Comparison of ENCODE assay signal across 20 cellular contexts in genomic region chr5:142823176-142823575, GRCh38. TPM values are rescaled to one million over a fixed set of nuclear protein-coding genes. Genes with fewer than 3 reads are reported as not detected.
DNase-seq lines count a peak whose midpoint lies in the region; ATAC-seq and TF ChIP-seq lines count a peak whose summit lies in the region.
"Had no signal": no experiment of that assay in that cellular context is flagged by ENCODE, and none has a peak within 500 bp of the region (broad histone marks: within the 10 kb centered on the region; RNA-seq: fewer than 3 reads in every experiment).

No MANE protein-coding gene starts in this region.

- no peak overlapping the region for H3K4me2 ChIP-seq in GM23338

- H3K4me1 ChIP-seq in GM23338 (ENCODE audit: insufficient read depth) (peaks cover 49% of the 10 kb centered on the region), right lobe of liver (peaks cover 0 to 39% (median 17%) of the 10 kb centered on the region in 4 donors)

- DNase-seq in GM23338 (ENCODE audit: low spot score) (peak; percentile 45), astrocyte of the hippocampus (ENCODE audit: low read depth, low spot score) (peak; percentile 57), right lobe of liver (no peak), glutamatergic neuron (no peak)
- DNase-seq in activated CD8-positive, alpha-beta memory T cell treated with anti-CD3 and anti-CD28 coated beads, Interleukin-2, amount 50 U/mL, for 48 hours: no peak
- DNase-seq in activated CD4-positive, CD25-positive, alpha-beta regulatory T cell (lab: John Stamatoyannopoulos, UW): no peak
- DNase-seq: aorta; BE2C; heart left ventricle; HFFc6; MG63; NCI-H1930; NCI-H82; sigmoid colon; stimulated activated CD4-positive, alpha-beta T cell treated with anti-CD3 and anti-CD28 coated beads, Interleukin-1b, Interleukin-23, amount 100 ng/mL, for 48 hours; T-helper 17 cell had no signal

- H3K4me1 Mint-ChIP-seq in GM23338 (peaks cover 47% of the 10 kb centered on the region), glutamatergic neuron (ENCODE audit: low read depth, unreplicated experiment) (peaks cover 5% of the 10 kb centered on the region)

- H3K9me3 ChIP-seq in right lobe of liver: no peaks in the 10 kb centered on the region
- H3K9me3 ChIP-seq: BE2C, MG63 had no signal

- H3K9me2 ChIP-seq in GM23338 (ENCODE audit: insufficient read depth): peaks cover 8% of the 10 kb centered on the region; the same call in 1 of the 2 replicates

- ATAC-seq in GM23338 (peak; percentile 73), right lobe of liver (peak in 3 of 4 donors; percentile 26 to 56 (median 43))
- ATAC-seq: heart left ventricle, Right ventricle myocardium inferior, T-helper 17 cell had no signal

- H3K36me3 Mint-ChIP-seq in GM23338 (ENCODE audit: low read depth) (no peaks in the 10 kb centered on the region), glutamatergic neuron (ENCODE audit: unreplicated experiment) (no peaks in the 10 kb centered on the region)

- H3K27me3 ChIP-seq in GM23338 (ENCODE audit: insufficient read depth) (no peaks in the 10 kb centered on the region), right lobe of liver (no peaks in the 10 kb centered on the region)
- H3K27me3 ChIP-seq: BE2C, heart left ventricle, MG63, sigmoid colon had no signal

- intact Hi-C loops in right lobe of liver (cut with DNase I): no loop called here

- H2AFZ ChIP-seq in GM23338: no peak overlapping the region

- H3F3A ChIP-seq in GM23338 (replicated peaks; ENCODE audit: low read depth): no peaks in the 10 kb centered on the region

- TF ChIP-seq CTCF in GM23338 (conservative IDR thresholded peaks at IDR 0.05; ENCODE audit: low read depth in 2 of 2): no peak
- TF ChIP-seq CTCF in right lobe of liver (IDR thresholded peaks at IDR 0.05): no peak
- TF ChIP-seq CTCF in glutamatergic neuron (IDR thresholded peaks at IDR 0.05; ENCODE audit: partially characterized antibody, unreplicated experiment): no peak

- H3K27ac Mint-ChIP-seq in GM23338 (no peak overlapping the region), glutamatergic neuron (ENCODE audit: unreplicated experiment) (no peak overlapping the region)
- H3K27ac Mint-ChIP-seq: HFFc6, memory B cell, T-helper 17 cell had no signal

- 16% methylated on average over 3 of the region's 3 CpGs for WGBS in right lobe of liver (ENCODE audit: insufficient coverage, low coverage, low lambda C conversion rate, missing lambda C conversion rate)

- no peak for TF ChIP-seq EP300 in Ishikawa (IDR thresholded peaks at IDR 0.05; ENCODE audit: borderline replicate concordance)

- H3K79me2 ChIP-seq in GM23338 (replicated peaks; ENCODE audit: insufficient read depth): peaks cover 17% of the 10 kb centered on the region; the same call in 1 of the 2 replicates

- no peak for TF ChIP-seq POLR2A in right lobe of liver (IDR thresholded peaks at IDR 0.05)

- H3K27me3 Mint-ChIP-seq in GM23338 (ENCODE audit: insufficient read depth, low read depth, poor library complexity): no peaks in the 10 kb centered on the region
- peaks cover 1% of the 10 kb centered on the region for H3K27me3 Mint-ChIP-seq in glutamatergic neuron (ENCODE audit: unreplicated experiment)
- H3K27me3 Mint-ChIP-seq: memory B cell, T-helper 17 cell had no signal

- H3K36me3 ChIP-seq in GM23338 (ENCODE audit: insufficient read depth) (no peaks in the 10 kb centered on the region), right lobe of liver (no peaks in the 10 kb centered on the region)
- H3K36me3 ChIP-seq: BE2C, heart left ventricle, MG63, sigmoid colon had no signal

- H3K4me3 ChIP-seq in GM23338 (no peak overlapping the region), right lobe of liver (no peak overlapping the region)
- H3K4me3 ChIP-seq: coronary artery, heart left ventricle, MG63, sigmoid colon had no signal

- H3K9me3 Mint-ChIP-seq in GM23338 (no peaks in the 10 kb centered on the region), glutamatergic neuron (ENCODE audit: unreplicated experiment) (peaks cover 1% of the 10 kb centered on the region)
- H3K9me3 Mint-ChIP-seq: HFFc6, memory B cell had no signal

- no peaks in the 10 kb centered on the region; the same call in none of the 2 replicates for H4K20me1 ChIP-seq in GM23338 (replicated peaks; ENCODE audit: insufficient read depth)

- H3K27ac ChIP-seq in GM23338 (ENCODE audit: low read depth): no peak overlapping the region
- H3K27ac ChIP-seq in right lobe of liver: peak overlapping the region in 1 of 3 donors; percentile 41
- H3K27ac ChIP-seq: coronary artery, sigmoid colon had no signal

- no peak overlapping the region for H3K4me3 Mint-ChIP-seq in GM23338
- H3K4me3 Mint-ChIP-seq in glutamatergic neuron (ENCODE audit: unreplicated experiment): no peak overlapping the region
- H3K4me3 Mint-ChIP-seq: HFFc6, memory B cell, T-helper 17 cell had no signal

- no peak for TF ChIP-seq RAD21 in Ishikawa (IDR thresholded peaks at IDR 0.05; ENCODE audit: low read depth)

TF ChIP-seq in GM23338, 12 proteins besides CTCF, POLR2A, EP300 and RAD21 (continues in another document):
- no peak for TF ChIP-seq STAT1 (IDR thresholded peaks at IDR 0.05; ENCODE audit: unreplicated experiment)
- TF ChIP-seq ZNF331 (CRISPR knock-in tag; IDR thresholded peaks at IDR 0.05; ENCODE audit: low read depth): no peak
- TF ChIP-seq EZH2phosphoT487 (IDR thresholded peaks at IDR 0.05; ENCODE audit: unreplicated experiment): no peak
- TF ChIP-seq JUNB (IDR thresholded peaks at IDR 0.05; ENCODE audit: unreplicated experiment): no peak

TF ChIP-seq in Ishikawa, 13 proteins besides CTCF, POLR2A, EP300 and RAD21:
- TF ChIP-seq TAF1 (IDR thresholded peaks at IDR 0.05; ENCODE audit: low read depth) (no peak), YY1 (IDR thresholded peaks at IDR 0.05; ENCODE audit: low read depth) (0 out of 2 replicates have a peak, but pooled peaks have one; percentile 21)
TF ChIP-seq in Ishikawa: peak in this region for 1.

RNA-seq across cellular contexts. Expression of gene ARHGAP26, which starts 53.0 kb away (rescaled TPM):
- 11.0 and 16.8 TPM in 2 replicates for total RNA-seq in GM23338 (2014; rRNA removed; shearing (Covaris generic))
- 9.5 and 10.5 TPM in 2 replicates for polyA plus RNA-seq in GM23338 (2016; fragmentation: Nextera tagmentation; extraction: Ambion mirVana)
- total RNA-seq in right lobe of liver: 10 to 100 TPM in 2 of 6 experiments, 1 to 10 TPM in 4; 6.7 to 14.5 (median 8.3) TPM
- 20.1 TPM for total RNA-seq in glutamatergic neuron (ENCODE audit: unreplicated experiment)

Comparison
In these comparisons a context has a peak if more than half of its experiments do, and no peak if none do; other contexts are left out.
1. DNase-seq: peak in GM23338 (single experiment) and astrocyte of the hippocampus (single experiment); none in right lobe of liver (0 of 3), glutamatergic neuron (single experiment), activated CD8-positive, alpha-beta memory T cell treated with anti-CD3 and anti-CD28 coated beads, Interleukin-2, amount 50 U/mL, for 48 hours (single experiment) and activated CD4-positive, CD25-positive, alpha-beta regulatory T cell (0 of 4).